8 cellular contexts compared by ENCODE assay signal in the genomic region with DNA sequence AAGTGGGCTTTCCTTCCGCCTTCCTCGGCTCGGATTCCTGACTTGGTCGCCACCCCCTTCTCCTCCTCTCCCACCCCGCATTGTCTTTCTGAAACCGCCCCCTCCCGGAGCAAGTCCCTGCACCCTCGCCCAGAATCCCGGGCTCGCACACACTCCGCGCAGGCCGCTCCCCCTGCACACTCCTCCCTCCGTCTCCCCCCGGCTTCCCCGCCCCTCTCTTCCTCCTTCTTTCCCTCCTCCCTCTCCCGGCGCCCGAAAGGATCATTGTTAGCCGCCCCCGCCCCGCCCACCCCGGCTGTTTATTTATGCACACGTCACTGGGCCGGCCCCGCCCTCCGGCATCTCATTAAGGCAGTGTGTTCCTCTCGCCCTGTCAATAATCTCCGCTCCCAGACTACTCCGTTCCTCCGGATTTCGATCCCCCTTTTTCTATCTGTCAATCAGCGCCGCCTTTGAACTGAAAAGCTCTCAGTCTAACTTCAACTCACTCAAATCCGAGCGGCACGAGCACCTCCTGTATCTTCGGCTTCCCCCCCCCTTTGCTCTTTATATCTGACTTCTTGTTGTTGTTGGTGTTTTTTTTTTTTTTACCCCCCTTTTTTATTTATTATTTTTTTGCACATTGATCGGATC. TPM values are rescaled to one million over a fixed set of nuclear protein-coding genes. Genes with fewer than 3 reads are reported as not detected.
A peak's percentile ranks its signal among the peaks of the same experiment; 100 is the strongest.
DNase-seq lines count a peak whose midpoint lies in the region; ATAC-seq and TF ChIP-seq lines count a peak whose summit lies in the region.

TCF7L2 (plus strand) TSS at position 373 of the 633 bp plus-strand sequence. CDS start 510 bp downstream, outside the sequence.

- H3F3A ChIP-seq in SK-N-SH (replicated peaks; ENCODE audit: insufficient read depth) (peaks cover 23% of the 10 kb centered on the region), neural progenitor cell (ENCODE audit: low read depth) (peaks cover 59% of the 10 kb centered on the region)

- no peak for TF ChIP-seq EP300 in SK-N-SH (IDR thresholded peaks at IDR 0.05; ENCODE audit: borderline replicate concordance in 1 of 2, low read depth in 1 of 2, low read length in 1 of 2)

- H3K4me3 Mint-ChIP-seq in activated naive CD8-positive, alpha-beta T cell treated with anti-CD3 and anti-CD28 coated beads, Interleukin-2, amount 10 ng/mL, durations not matched to agents 7 days and 5 days: peak within 1 kb of the TSS; percentile 92
- peak within 1 kb of the TSS; percentile 100 for H3K4me3 Mint-ChIP-seq in neural progenitor cell

- H3K27me3 ChIP-seq in SK-N-SH (ENCODE audit: insufficient read depth) (no peaks in the 10 kb centered on the region), neural progenitor cell (no peaks in the 10 kb centered on the region), thoracic aorta (replicated peaks; ENCODE audit: insufficient read depth) (no peaks in the 10 kb centered on the region)

- H3K9me2 ChIP-seq in SK-N-SH: no peaks in the 10 kb centered on the region

- 2% methylated on average over 39 of the region's 39 CpGs for WGBS in SK-N-SH (ENCODE audit: low lambda C conversion rate)

- no peaks in the 10 kb centered on the region for H3K9me3 Mint-ChIP-seq in activated naive CD8-positive, alpha-beta T cell treated with anti-CD3 and anti-CD28 coated beads, Interleukin-2, amount 10 ng/mL, durations not matched to agents 7 days and 5 days
- H3K9me3 Mint-ChIP-seq in neural progenitor cell: no peaks in the 10 kb centered on the region

- no peaks in the 10 kb centered on the region for H3K36me3 Mint-ChIP-seq in activated naive CD8-positive, alpha-beta T cell treated with anti-CD3 and anti-CD28 coated beads, Interleukin-2, amount 10 ng/mL, durations not matched to agents 7 days and 5 days
- peaks cover 4% of the 10 kb centered on the region for H3K36me3 Mint-ChIP-seq in neural progenitor cell

- CTCF ChIA-PET in SK-N-SH (lab: Yijun Ruan, JAX): no interaction called here

- H3K79me2 ChIP-seq in SK-N-SH (ENCODE audit: insufficient read depth) (peaks cover 43% of the 10 kb centered on the region), neural progenitor cell (ENCODE audit: low read depth) (peaks cover 43% of the 10 kb centered on the region)

- peak within 1 kb of the TSS; percentile 77 for H2AFZ ChIP-seq in SK-N-SH (ENCODE audit: low read depth)
- H2AFZ ChIP-seq in neural progenitor cell (replicated peaks): no peak within 1 kb of the TSS

- TF ChIP-seq RAD21 in SK-N-SH (IDR thresholded peaks at IDR 0.05; ENCODE audit: low read length): no peak

- H3K4me3 ChIP-seq in AG09309 (ENCODE audit: control insufficient read depth, low read depth, low read length) (peak within 1 kb of the TSS; percentile 84), SK-N-SH (ENCODE audit: low read depth in 2 of 2, low read length in 1 of 2) (peak within 1 kb of the TSS; percentile 72 to 81), neural progenitor cell (peak within 1 kb of the TSS; percentile 95), thoracic aorta (peak within 1 kb of the TSS; percentile 88)

- peak within 1 kb of the TSS; percentile 95 for H3K4me2 ChIP-seq in SK-N-SH
- H3K4me2 ChIP-seq in neural progenitor cell: peak within 1 kb of the TSS; percentile 92

- POLR2A ChIA-PET in SK-N-SH (lab: Yijun Ruan, JAX): no interaction called here
- POLR2A ChIA-PET in activated naive CD8-positive, alpha-beta T cell treated with anti-CD3 and anti-CD28 coated beads, Interleukin-2, amount 10 ng/mL, durations not matched to agents 7 days and 5 days (lab: Charles Lee): no interaction called here

- TF ChIP-seq CTCF in AG09309 (IDR thresholded peaks at IDR 0.05; ENCODE audit: control insufficient read depth, insufficient read depth, low read depth, low read length, missing control alignments): no peak
- no peak for TF ChIP-seq CTCF in SK-N-SH (IDR thresholded peaks at IDR 0.05)
- no peak for TF ChIP-seq CTCF in neural progenitor cell (IDR thresholded peaks at IDR 0.05)
- no peak for TF ChIP-seq CTCF in thoracic aorta (IDR thresholded peaks at IDR 0.05)

- peaks cover 8 to 18% of the 10 kb centered on the region in 2 experiments for H3K4me1 ChIP-seq in SK-N-SH (ENCODE audit: control insufficient read depth in 1 of 2, insufficient read depth in 2 of 2, low read depth in 1 of 2, low read length in 1 of 2)
- H3K4me1 ChIP-seq in neural progenitor cell: peaks cover 39% of the 10 kb centered on the region
- H3K4me1 ChIP-seq in thoracic aorta (ENCODE audit: control insufficient read depth in 1 of 2, low read depth in 2 of 2): peaks cover 25 to 48% of the 10 kb centered on the region in 2 donors

- H3K9me3 ChIP-seq in SK-N-SH: no peaks in the 10 kb centered on the region
- no peaks in the 10 kb centered on the region for H3K9me3 ChIP-seq in neural progenitor cell (ENCODE audit: low read depth)
- H3K9me3 ChIP-seq in thoracic aorta: no peaks in the 10 kb centered on the region

- H3K36me3 ChIP-seq in SK-N-SH (replicated peaks in 1 of 2; ENCODE audit: control insufficient read depth in 1 of 2, insufficient read depth in 2 of 2, low read length in 1 of 2) (peaks cover 0 to 4% of the 10 kb centered on the region in 2 experiments), neural progenitor cell (no peaks in the 10 kb centered on the region), thoracic aorta (no peaks in the 10 kb centered on the region)

- peak; percentile 81 for DNase-seq in AG09309 (ENCODE audit: low read depth)
- DNase-seq in NCI-H1092 treated with DMSO at 0.1 percent for 48 hours (lab: John Stamatoyannopoulos, UW): peak; percentile 85
- peak; percentile 91 for DNase-seq in SK-N-SH
- DNase-seq in activated naive CD8-positive, alpha-beta T cell treated with anti-CD3 and anti-CD28 coated beads, Interleukin-2, amount 10 ng/mL, durations not matched to agents 7 days and 5 days: peak; percentile 53
- DNase-seq in glomerular endothelial cell (ENCODE audit: extremely low read depth, low read depth, low spot score): no peak
- peak; percentile 99 for DNase-seq in neural progenitor cell (ENCODE audit: low spot score)
- DNase-seq in thoracic aorta (ENCODE audit: low spot score): peak; percentile 93

- peaks cover 12% of the 10 kb centered on the region for H3K4me1 Mint-ChIP-seq in activated naive CD8-positive, alpha-beta T cell treated with anti-CD3 and anti-CD28 coated beads, Interleukin-2, amount 10 ng/mL, durations not matched to agents 7 days and 5 days
- peaks cover 37% of the 10 kb centered on the region for H3K4me1 Mint-ChIP-seq in neural progenitor cell

- peaks cover 64% of the 10 kb centered on the region for H3K27me3 Mint-ChIP-seq in activated naive CD8-positive, alpha-beta T cell treated with anti-CD3 and anti-CD28 coated beads, Interleukin-2, amount 10 ng/mL, durations not matched to agents 7 days and 5 days
- H3K27me3 Mint-ChIP-seq in neural progenitor cell (ENCODE audit: insufficient read depth, low read depth): peaks cover 3% of the 10 kb centered on the region

- no peaks in the 10 kb centered on the region for H4K20me1 ChIP-seq in SK-N-SH (ENCODE audit: insufficient read depth)
- peaks cover 10% of the 10 kb centered on the region for H4K20me1 ChIP-seq in neural progenitor cell (ENCODE audit: low read depth)

- ATAC-seq in GM21381 (IDR thresholded peaks at IDR 0.05; ENCODE audit: unreplicated experiment): peak; percentile 62
- ATAC-seq in activated naive CD8-positive, alpha-beta T cell treated with anti-CD3 and anti-CD28 coated beads, Interleukin-2, amount 10 ng/mL, durations not matched to agents 7 days and 5 days (ENCODE audit: low read depth): peak; percentile 34
- ATAC-seq in thoracic aorta (ENCODE audit: insufficient number of reproducible peaks, low FRiP score, low read depth): peak; percentile 81

- H3K9ac ChIP-seq in SK-N-SH (peak within 1 kb of the TSS; percentile 98), neural progenitor cell (peak within 1 kb of the TSS; percentile 53)

- H3K27ac ChIP-seq in SK-N-SH (ENCODE audit: low read depth in 2 of 2, low read length in 1 of 2): peak within 1 kb of the TSS; percentile 76 to 81
- peak within 1 kb of the TSS; percentile 76 for H3K27ac ChIP-seq in neural progenitor cell
- peak within 1 kb of the TSS; percentile 88 to 89 for H3K27ac ChIP-seq in thoracic aorta

- no peak within 1 kb of the TSS for H3K27ac Mint-ChIP-seq in activated naive CD8-positive, alpha-beta T cell treated with anti-CD3 and anti-CD28 coated beads, Interleukin-2, amount 10 ng/mL, durations not matched to agents 7 days and 5 days
- peak within 1 kb of the TSS; percentile 98 for H3K27ac Mint-ChIP-seq in neural progenitor cell

TF ChIP-seq in SK-N-SH, 30 proteins besides CTCF, POLR2A, EP300 and RAD21 (continues in another document):
- peak; percentile 33; the same call in 1 of the 2 replicates for TF ChIP-seq TAF1 (IDR thresholded peaks at IDR 0.05; ENCODE audit: borderline replicate concordance, low read depth, low read length)
- TF ChIP-seq SIN3A (IDR thresholded peaks at IDR 0.05; ENCODE audit: borderline replicate concordance, low read depth, low read length): peak; percentile 61; the same call in 1 of the 2 replicates
- TF ChIP-seq CHD2 (IDR thresholded peaks at IDR 0.05; ENCODE audit: low read length, partially characterized antibody): no peak
- TF ChIP-seq, protein P1, sequence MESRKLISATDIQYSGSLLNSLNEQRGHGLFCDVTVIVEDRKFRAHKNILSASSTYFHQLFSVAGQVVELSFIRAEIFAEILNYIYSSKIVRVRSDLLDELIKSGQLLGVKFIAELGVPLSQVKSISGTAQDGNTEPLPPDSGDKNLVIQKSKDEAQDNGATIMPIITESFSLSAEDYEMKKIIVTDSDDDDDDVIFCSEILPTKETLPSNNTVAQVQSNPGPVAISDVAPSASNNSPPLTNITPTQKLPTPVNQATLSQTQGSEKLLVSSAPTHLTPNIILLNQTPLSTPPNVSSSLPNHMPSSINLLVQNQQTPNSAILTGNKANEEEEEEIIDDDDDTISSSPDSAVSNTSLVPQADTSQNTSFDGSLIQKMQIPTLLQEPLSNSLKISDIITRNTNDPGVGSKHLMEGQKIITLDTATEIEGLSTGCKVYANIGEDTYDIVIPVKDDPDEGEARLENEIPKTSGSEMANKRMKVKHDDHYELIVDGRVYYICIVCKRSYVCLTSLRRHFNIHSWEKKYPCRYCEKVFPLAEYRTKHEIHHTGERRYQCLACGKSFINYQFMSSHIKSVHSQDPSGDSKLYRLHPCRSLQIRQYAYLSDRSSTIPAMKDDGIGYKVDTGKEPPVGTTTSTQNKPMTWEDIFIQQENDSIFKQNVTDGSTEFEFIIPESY (IDR thresholded peaks at IDR 0.05; ENCODE audit: borderline replicate concordance, low read depth): no peak

RNA-seq across cellular contexts. Expression of gene TCF7L2, which starts in this region (rescaled TPM):
- 5.8 and 10.2 TPM in 2 replicates for polyA plus RNA-seq in SK-N-SH (2012; rRNA removed)
- 6.9 and 8.6 TPM in 2 replicates for polyA plus RNA-seq in SK-N-SH (2012; cell fraction: cytosol; rRNA removed)
- polyA plus RNA-seq in SK-N-SH (2012; cell fraction: nucleus; rRNA removed): 20.2 and 22.4 TPM in 2 replicates
- total RNA-seq in activated naive CD8-positive, alpha-beta T cell treated with anti-CD3 and anti-CD28 coated beads, Interleukin-2, amount 10 ng/mL, durations not matched to agents 7 days and 5 days: 1 to 10 TPM; 1.9 to 2.2 TPM
- 10.0 and 15.5 TPM in 2 replicates for total RNA-seq in glomerular endothelial cell
- total RNA-seq in neural progenitor cell (ENCODE audit: low replicate concordance): 11.0 and 12.3 TPM in 2 replicates
- 10 to 100 TPM; 21.4 to 50.5 TPM for total RNA-seq in thoracic aorta
